Comparison of ENCODE assay signal across 22 cellular contexts in genomic region chr9:94804316-94804715, GRCh38.
A peak's percentile ranks its signal among the peaks of the same experiment; 100 is the strongest.
DNase-seq lines count a peak whose midpoint lies in the region; ATAC-seq and TF ChIP-seq lines count a peak whose summit lies in the region.
"Had no signal": no experiment of that assay in that cellular context is flagged by ENCODE, and none has a peak within 500 bp of the region (broad histone marks: within the 10 kb centered on the region; RNA-seq: fewer than 3 reads in every experiment).

No MANE protein-coding gene starts in this region.

- peak; percentile 57 for DNase-seq in NCI-H82 (lab: John Stamatoyannopoulos, UW)
- DNase-seq in NCI-H82 treated with DMSO at 0.1 percent for 48 hours (lab: John Stamatoyannopoulos, UW; ENCODE audit: unreplicated experiment) = no peak
- DNase-seq in superior temporal gyrus (ENCODE audit: extremely low spot score) = no peak
- DNase-seq in ecto neural progenitor cell (ENCODE audit: low spot score) = no peak
- DNase-seq: activated CD4-positive, alpha-beta T cell treated with anti-CD3 and anti-CD28 coated beads, Interleukin-2, amount 50 U/mL, for 1 hour; activated effector memory CD4-positive, alpha-beta T cell treated with Interleukin-2 at 50 U/mL for 16 hours; DMS79 treated with DMSO at 0.1 percent for 48 hours; immature natural killer cell; mucosa of descending colon; MV-4-11; NCI-H1694 treated with DMSO at 0.1 percent for 48 hours; Peyer's patch; small intestine; stimulated activated naive B cell treated with anti-CD40 and anti-IgM and Interleukin-4, amounts not matched to agents 10 μg/mL and 1 μg/mL and 100 μg/mL, for 72 hours; thyroid gland had no signal

- TF ChIP-seq CTCF in brain (conservative IDR thresholded peaks at IDR 0.05) (no peak), nephron (IDR thresholded peaks at IDR 0.05; ENCODE audit: unreplicated experiment in 3 of 3) (no peak)

- no peaks in the 10 kb centered on the region for H3K27me3 Mint-ChIP-seq in brain
- H3K27me3 Mint-ChIP-seq in nephron (ENCODE audit: low read depth) = no peaks in the 10 kb centered on the region
- H3K27me3 Mint-ChIP-seq: B cell; stimulated activated naive B cell treated with anti-CD40 and anti-IgM and Interleukin-4, amounts not matched to agents 10 μg/mL and 1 μg/mL and 100 μg/mL, for 72 hours had no signal

- no peak for ATAC-seq in GM19463 (IDR thresholded peaks at IDR 0.05; ENCODE audit: unreplicated experiment)
- ATAC-seq in GM19452 (IDR thresholded peaks at IDR 0.05; ENCODE audit: unreplicated experiment) = no peak
- ATAC-seq: K562; mucosa of descending colon; stimulated activated naive B cell treated with anti-CD40 and anti-IgM and Interleukin-4, amounts not matched to agents 10 μg/mL and 1 μg/mL and 100 μg/mL, for 72 hours had no signal

- peaks cover 45% of the 10 kb centered on the region for H3K36me3 Mint-ChIP-seq in brain
- peaks cover 33% of the 10 kb centered on the region for H3K36me3 Mint-ChIP-seq in nephron (ENCODE audit: low read depth)

- H3K9me3 Mint-ChIP-seq in brain = no peaks in the 10 kb centered on the region
- H3K9me3 Mint-ChIP-seq in nephron = no peaks in the 10 kb centered on the region
- H3K9me3 Mint-ChIP-seq: immature natural killer cell; neural progenitor cell; stimulated activated naive B cell treated with anti-CD40 and anti-IgM and Interleukin-4, amounts not matched to agents 10 μg/mL and 1 μg/mL and 100 μg/mL, for 72 hours had no signal

- H3K4me3 Mint-ChIP-seq in brain (peak overlapping the region in 1 of 5 experiments; percentile 4), nephron (no peak overlapping the region)
- H3K4me3 Mint-ChIP-seq: B cell; neural progenitor cell; stimulated activated naive B cell treated with anti-CD40 and anti-IgM and Interleukin-4, amounts not matched to agents 10 μg/mL and 1 μg/mL and 100 μg/mL, for 72 hours had no signal

- H3K4me1 Mint-ChIP-seq in brain = peaks cover 79% of the 10 kb centered on the region
- peaks cover 71% of the 10 kb centered on the region for H3K4me1 Mint-ChIP-seq in nephron

- peak overlapping the region in 3 of 5 experiments; percentile 22 to 87 (median 25) for H3K27ac Mint-ChIP-seq in brain
- peak overlapping the region; percentile 11 to 36 (median 27) for H3K27ac Mint-ChIP-seq in nephron
- H3K27ac Mint-ChIP-seq: B cell; immature natural killer cell; neural progenitor cell; stimulated activated naive B cell treated with anti-CD40 and anti-IgM and Interleukin-4, amounts not matched to agents 10 μg/mL and 1 μg/mL and 100 μg/mL, for 72 hours had no signal
